Comparison of ENCODE assay signal across 8 cellular contexts in genomic region chr12:109385339-109386078, GRCh38. TPM values are rescaled to one million over a fixed set of nuclear protein-coding genes. Genes with fewer than 3 reads are reported as not detected.
DNase-seq lines count a peak whose midpoint lies in the region; ATAC-seq and TF ChIP-seq lines count a peak whose summit lies in the region.

No MANE protein-coding gene starts in this region.

- H3K4me1 ChIP-seq in HEK293 (ENCODE audit: control insufficient read depth, insufficient read depth, low read length) (no peaks in the 10 kb centered on the region), colonic mucosa (no peaks in the 10 kb centered on the region), lung (ENCODE audit: control insufficient read depth in 2 of 2, insufficient read depth in 2 of 2, low read length in 2 of 2) (no peaks in the 10 kb centered on the region)

- 28 to 49% methylated on average over 8 of the region's 8 CpGs for WGBS in lung, 2 donors

- TF ChIP-seq CTCF in HEK293 (tag by site-specific recombination; IDR thresholded peaks at IDR 0.05) (peak; percentile 65), colonic mucosa (IDR thresholded peaks at IDR 0.05) (peak; percentile 37), lung (IDR thresholded peaks at IDR 0.05; ENCODE audit: control extremely low read depth, extremely low read depth) (peak; percentile 12)

- H3K27ac ChIP-seq in HEK293 (ENCODE audit: extremely low read depth, low read depth, low read length) (no peak overlapping the region), colonic mucosa (no peak overlapping the region), lung (ENCODE audit: low read depth in 1 of 2, low read length in 1 of 2) (no peak overlapping the region)

- ATAC-seq in lung (ENCODE audit: insufficient read depth, low FRiP score): peak; percentile 66
- no peak for ATAC-seq in HG03565 (IDR thresholded peaks at IDR 0.05; ENCODE audit: unreplicated experiment)
- ATAC-seq in GM19328 (IDR thresholded peaks at IDR 0.05; ENCODE audit: unreplicated experiment): no peak

- H3K27me3 ChIP-seq in colonic mucosa (no peaks in the 10 kb centered on the region), lung (ENCODE audit: control insufficient read depth, insufficient read depth) (no peaks in the 10 kb centered on the region)

- H3K36me3 ChIP-seq in HEK293 (ENCODE audit: control insufficient read depth in 2 of 2, insufficient read depth in 1 of 2, low read length in 2 of 2) (no peaks in the 10 kb centered on the region), colonic mucosa (no peaks in the 10 kb centered on the region), lung (ENCODE audit: control insufficient read depth in 2 of 2, insufficient read depth in 2 of 2, low read length in 2 of 2) (no peaks in the 10 kb centered on the region)

- H3K4me3 ChIP-seq in HEK293 (ENCODE audit: low read depth, low read length): no peak overlapping the region
- H3K4me3 ChIP-seq in colonic mucosa: no peak overlapping the region
- no peak overlapping the region for H3K4me3 ChIP-seq in lung

- intact Hi-C loops in colonic mucosa (cut with DNase I): loop anchor here (2.0 kb wide), 1 partner anchor 121 kb away; no protein-coding TSS in a partner anchor

- DNase-seq in COLO829 (ENCODE audit: low spot score) (peak; percentile 67), NCI-H774 (lab: John Stamatoyannopoulos, UW) (peak; percentile 51), colonic mucosa (no peak), lung (ENCODE audit: low spot score) (no peak)
- no peak for DNase-seq in stimulated activated CD8-positive, alpha-beta memory T cell treated with anti-CD3 and anti-CD28 coated beads, Interleukin-4, amount 100 ng/mL, for 48 hours

- no peak overlapping the region for H3K9ac ChIP-seq in colonic mucosa (ENCODE audit: low read depth in 2 of 2, low read length in 2 of 2)

- CTCF ChIA-PET in HEK293 (lab: Yijun Ruan, JAX): interaction anchor here (0.6 to 4.2 kb wide), 22 partner anchors 9 to 323 kb away, joined by 3 to 52 read pairs (median 4); partner anchors contain the start of gene MYO1H

- POLR2A ChIA-PET in HEK293 (lab: Yijun Ruan, JAX): interaction anchor here (0.5 kb wide), 1 partner anchor 34 kb away, joined by 4 read pairs; no protein-coding TSS in a partner anchor

- H3K9me3 ChIP-seq in HEK293 (ENCODE audit: control insufficient read depth, insufficient read depth, low read depth, low read length): no peaks in the 10 kb centered on the region
- no peaks in the 10 kb centered on the region for H3K9me3 ChIP-seq in colonic mucosa
- H3K9me3 ChIP-seq in lung (ENCODE audit: control insufficient read depth in 2 of 2, insufficient read depth in 1 of 2, low read length in 1 of 2): no peaks in the 10 kb centered on the region

TF ChIP-seq in HEK293, 187 proteins besides CTCF, POLR2A, EP300 and RAD21 (continues in another document):
- TF ChIP-seq ZSCAN4 (tag by site-specific recombination; IDR thresholded peaks at IDR 0.05) (no peak; the same call in 1 of the 2 replicates), ZNF133 (tag by site-specific recombination; IDR thresholded peaks at IDR 0.05) (no peak), KLF8 (tag by site-specific recombination; IDR thresholded peaks at IDR 0.05) (peak; percentile 39; the same call in 1 of the 2 replicates), ZNF449 (tag by site-specific recombination; IDR thresholded peaks at IDR 0.05) (peak; percentile 47; the same call in 1 of the 2 replicates), HIC1 (tag by site-specific recombination; IDR thresholded peaks at IDR 0.05) (no peak), ZBTB17 (tag by site-specific recombination; IDR thresholded peaks at IDR 0.05) (peak; percentile 58), KLF10 (tag by site-specific recombination; IDR thresholded peaks at IDR 0.05) (peak; percentile 31; the same call in 1 of the 2 replicates), ZNF18 (tag by site-specific recombination; IDR thresholded peaks at IDR 0.05) (no peak), ZNF544 (tag by site-specific recombination; IDR thresholded peaks at IDR 0.05) (no peak), ZFP3 (tag by site-specific recombination; IDR thresholded peaks at IDR 0.05; ENCODE audit: low read depth) (no peak), ZNF670 (tag by site-specific recombination; IDR thresholded peaks at IDR 0.05; ENCODE audit: low read depth) (no peak), WT1 (tag by site-specific recombination; IDR thresholded peaks at IDR 0.05) (no peak; the same call in 1 of the 2 replicates), ZNF777 (tag by site-specific recombination; IDR thresholded peaks at IDR 0.05; ENCODE audit: borderline replicate concordance) (no peak), ZNF658 (tag by site-specific recombination; IDR thresholded peaks at IDR 0.05) (no peak), OVOL3 (tag by site-specific recombination; IDR thresholded peaks at IDR 0.05) (no peak), HOXD13 (CRISPR knock-in tag; IDR thresholded peaks at IDR 0.05; ENCODE audit: borderline replicate concordance) (no peak), KLF9 (tag by site-specific recombination; IDR thresholded peaks at IDR 0.05; ENCODE audit: low read depth) (peak; percentile 58; the same call in 1 of the 2 replicates), MYNN (tag by site-specific recombination; IDR thresholded peaks at IDR 0.05; ENCODE audit: borderline replicate concordance) (no peak), ZSCAN30 (tag by site-specific recombination; IDR thresholded peaks at IDR 0.05) (no peak), KLF7 (tag by site-specific recombination; IDR thresholded peaks at IDR 0.05; ENCODE audit: borderline replicate concordance) (peak; percentile 43; the same call in 1 of the 2 replicates), KLF17 (tag by site-specific recombination; IDR thresholded peaks at IDR 0.05) (peak; percentile 31; the same call in 1 of the 2 replicates), ZNF677 (tag by site-specific recombination; IDR thresholded peaks at IDR 0.05) (no peak)

RNA-seq across cellular contexts. Expression of gene MYO1H, which starts 37.8 kb away (rescaled TPM):
- under 1 TPM in 1 of 2 donors, not detected in 1; 0.21 TPM for total RNA-seq in colonic mucosa
- total RNA-seq in lung: under 1 TPM in 1 of 2 donors, not detected in 1; 0.15 TPM
- polyA plus RNA-seq in lung: under 1 TPM; 0.06 to 0.09 TPM

Comparison
In these comparisons a context has a peak if more than half of its experiments do, and no peak if none do; other contexts are left out.
1. DNase-seq: peak in COLO829 (single experiment) and NCI-H774 (single experiment); none in colonic mucosa (single experiment), lung (single experiment) and stimulated activated CD8-positive, alpha-beta memory T cell treated with anti-CD3 and anti-CD28 coated beads, Interleukin-4, amount 100 ng/mL, for 48 hours (single experiment).
2. CTCF ChIP-seq: peak in every context shown above with its lines; median percentile 65 in HEK293; 37 in colonic mucosa; 12 in lung.